Comparison of ENCODE assay signal across 8 cellular contexts in the genomic region with DNA sequence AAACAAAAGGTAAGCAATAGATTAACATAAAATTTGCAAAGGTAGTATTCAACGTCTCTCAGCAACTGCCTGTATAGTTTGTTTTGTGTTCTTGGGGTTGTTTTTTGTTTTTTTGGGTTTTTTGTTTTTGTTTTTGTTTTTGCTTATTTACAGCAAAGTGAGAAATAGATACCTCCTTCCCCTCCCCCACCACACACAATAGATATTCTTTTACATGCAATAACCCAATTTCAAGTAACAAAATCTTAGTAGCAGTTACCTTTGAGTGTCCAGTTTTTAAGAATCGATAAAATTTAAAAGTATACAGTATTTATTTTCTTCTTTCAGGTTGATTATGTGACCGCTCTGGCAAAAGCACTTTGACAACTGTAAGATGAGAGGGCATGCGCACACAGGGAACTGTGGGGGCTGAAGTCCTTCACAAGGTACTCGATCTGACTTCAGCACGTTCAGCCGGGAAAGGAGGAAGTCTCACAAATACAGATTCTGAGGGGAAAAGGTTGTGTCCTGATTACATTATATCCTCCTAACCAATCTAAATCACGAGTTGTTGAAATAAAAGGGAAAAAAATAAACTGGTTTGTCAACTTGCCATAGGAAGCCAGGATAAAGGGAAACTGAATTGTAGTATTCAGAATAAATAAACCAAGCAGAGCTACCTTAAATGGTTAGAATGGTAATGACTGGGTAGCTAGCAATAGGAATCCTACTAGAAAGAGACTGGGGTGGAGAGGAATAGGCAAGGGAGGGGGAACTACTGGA. TPM values are rescaled to one million over a fixed set of nuclear protein-coding genes. Genes with fewer than 3 reads are reported as not detected.
DNase-seq lines count a peak whose midpoint lies in the region; ATAC-seq and TF ChIP-seq lines count a peak whose summit lies in the region.

No MANE protein-coding gene starts in this region.

- CTCF ChIA-PET in HEK293T (lab: Yijun Ruan, JAX): no interaction called here
- CTCF ChIA-PET in activated CD4-positive, alpha-beta T cell treated with anti-CD3 and anti-CD28 coated beads, Interleukin-2, amount 10 ng/mL, durations not matched to agents 7 days and 5 days (lab: Charles Lee): no interaction called here

- peaks cover 34% of the 10 kb centered on the region for H3K4me1 Mint-ChIP-seq in activated CD4-positive, alpha-beta T cell treated with anti-CD3 and anti-CD28 coated beads, Interleukin-2, amount 10 ng/mL, durations not matched to agents 7 days and 5 days

- no peaks in the 10 kb centered on the region for H3K9me3 ChIP-seq in BE2C
- H3K9me3 ChIP-seq in duodenal mucosa (ENCODE audit: control insufficient read depth in 1 of 2, low read length in 2 of 2): no peaks in the 10 kb centered on the region

- H3K27ac ChIP-seq in duodenal mucosa (ENCODE audit: low read depth, low read length): no peak overlapping the region

- peak; percentile 57 for DNase-seq in BE2C
- DNase-seq in HEK293T (ENCODE audit: extremely low spot score): peak; percentile 73
- DNase-seq in NCI-H345 treated with DMSO at 0.1 percent for 48 hours (lab: John Stamatoyannopoulos, UW; ENCODE audit: unreplicated experiment): peak; percentile 42
- peak; percentile 33 for DNase-seq in activated CD4-positive, alpha-beta T cell treated with anti-CD3 and anti-CD28 coated beads, Interleukin-2, amount 10 ng/mL, durations not matched to agents 7 days and 5 days
- peak; percentile 71 to 72 for DNase-seq in left colon
- DNase-seq in stimulated activated CD4-positive, alpha-beta T cell treated with anti-CD3 and anti-CD28 coated beads, Interleukin-2, amount 100 ng/mL, for 4 hours (ENCODE audit: low read depth): peak; percentile 26

- peaks cover 5% of the 10 kb centered on the region for H3K4me1 ChIP-seq in BE2C
- peaks cover 13 to 15% of the 10 kb centered on the region in 2 donors for H3K4me1 ChIP-seq in duodenal mucosa (ENCODE audit: control insufficient read depth in 1 of 2, insufficient read depth in 2 of 2, low read length in 2 of 2)

- POLR2A ChIA-PET in HEK293T (lab: Yijun Ruan, JAX): interaction anchor here (1.1 kb wide), 2 partner anchors 35 to 47 kb away, joined by 3 to 7 read pairs; partner anchors contain the start of genes CPEB3 and MARCHF5
- POLR2A ChIA-PET in activated CD4-positive, alpha-beta T cell treated with anti-CD3 and anti-CD28 coated beads, Interleukin-2, amount 10 ng/mL, durations not matched to agents 7 days and 5 days (lab: Charles Lee): no interaction called here

- peaks cover 15% of the 10 kb centered on the region for H3K27me3 Mint-ChIP-seq in activated CD4-positive, alpha-beta T cell treated with anti-CD3 and anti-CD28 coated beads, Interleukin-2, amount 10 ng/mL, durations not matched to agents 7 days and 5 days

- H3K9ac ChIP-seq in duodenal mucosa (ENCODE audit: low read depth in 1 of 2, low read length in 2 of 2): no peak overlapping the region

- intact Hi-C loops in left colon (cut with DNase I, micrococcal nuclease): loop anchor here in 1 of 2 donors (5.0 kb wide), 1 partner anchor 44 kb away; no protein-coding TSS in a partner anchor

- no peaks in the 10 kb centered on the region for H3K36me3 ChIP-seq in BE2C
- no peaks in the 10 kb centered on the region for H3K36me3 ChIP-seq in duodenal mucosa (ENCODE audit: control insufficient read depth in 1 of 2, insufficient read depth in 2 of 2, low read length in 2 of 2)

- ATAC-seq in left colon: peak; percentile 60
- ATAC-seq in GM21360 (IDR thresholded peaks at IDR 0.05; ENCODE audit: unreplicated experiment): no peak

- no peak for TF ChIP-seq CTCF in BE2C (IDR thresholded peaks at IDR 0.05; ENCODE audit: low read depth, low read length)

- H3K4me3 ChIP-seq in BE2C (ENCODE audit: low read depth, low read length) (peak overlapping the region; percentile 67), duodenal mucosa (ENCODE audit: low read depth in 1 of 2, low read length in 2 of 2) (peak overlapping the region; percentile 45 to 55)

- no peak overlapping the region for H3K27ac Mint-ChIP-seq in activated CD4-positive, alpha-beta T cell treated with anti-CD3 and anti-CD28 coated beads, Interleukin-2, amount 10 ng/mL, durations not matched to agents 7 days and 5 days

- peak overlapping the region; percentile 58 for H3K4me3 Mint-ChIP-seq in activated CD4-positive, alpha-beta T cell treated with anti-CD3 and anti-CD28 coated beads, Interleukin-2, amount 10 ng/mL, durations not matched to agents 7 days and 5 days

- H3K9me3 Mint-ChIP-seq in activated CD4-positive, alpha-beta T cell treated with anti-CD3 and anti-CD28 coated beads, Interleukin-2, amount 10 ng/mL, durations not matched to agents 7 days and 5 days: no peaks in the 10 kb centered on the region

- H3K27me3 ChIP-seq in BE2C (no peaks in the 10 kb centered on the region), duodenal mucosa (ENCODE audit: control insufficient read depth in 1 of 2, insufficient read depth in 2 of 2, low read length in 2 of 2) (no peaks in the 10 kb centered on the region)

- H3K36me3 Mint-ChIP-seq in activated CD4-positive, alpha-beta T cell treated with anti-CD3 and anti-CD28 coated beads, Interleukin-2, amount 10 ng/mL, durations not matched to agents 7 days and 5 days (ENCODE audit: low read depth): peaks cover 17% of the 10 kb centered on the region

TF ChIP-seq in HEK293T, 16 proteins besides CTCF, POLR2A, EP300 and RAD21:
- TF ChIP-seq ELF4 (IDR thresholded peaks at IDR 0.05) (no peak), BHLHE40 (IDR thresholded peaks at IDR 0.05; ENCODE audit: borderline replicate concordance) (peak; percentile 76; the same call in 1 of the 2 replicates)
TF ChIP-seq in HEK293T: peak in this region for 1.

RNA-seq across cellular contexts. Expression of gene CPEB3, which starts 47.8 kb away (rescaled TPM):
- polyA plus RNA-seq in BE2C (2012; ENCODE audit: insufficient read depth, insufficient read length, low read depth): 0.77 TPM
- 1 to 10 TPM; 2.2 to 2.6 TPM for total RNA-seq in activated CD4-positive, alpha-beta T cell treated with anti-CD3 and anti-CD28 coated beads, Interleukin-2, amount 10 ng/mL, durations not matched to agents 7 days and 5 days
- total RNA-seq in left colon: 1 to 10 TPM; 6.9 to 9.9 TPM

RNA-seq across cellular contexts. Expression of gene MARCHF5, which starts 47.9 kb away (rescaled TPM):
- polyA plus RNA-seq in BE2C (2012; ENCODE audit: insufficient read depth, insufficient read length, low read depth): 26.2 TPM
- total RNA-seq in activated CD4-positive, alpha-beta T cell treated with anti-CD3 and anti-CD28 coated beads, Interleukin-2, amount 10 ng/mL, durations not matched to agents 7 days and 5 days: 10 to 100 TPM; 15.1 to 21.5 TPM
- total RNA-seq in left colon: 10 to 100 TPM; 35.9 to 42.6 TPM
